ENCODE assay signal across 14 cellular contexts in the genomic region with DNA sequence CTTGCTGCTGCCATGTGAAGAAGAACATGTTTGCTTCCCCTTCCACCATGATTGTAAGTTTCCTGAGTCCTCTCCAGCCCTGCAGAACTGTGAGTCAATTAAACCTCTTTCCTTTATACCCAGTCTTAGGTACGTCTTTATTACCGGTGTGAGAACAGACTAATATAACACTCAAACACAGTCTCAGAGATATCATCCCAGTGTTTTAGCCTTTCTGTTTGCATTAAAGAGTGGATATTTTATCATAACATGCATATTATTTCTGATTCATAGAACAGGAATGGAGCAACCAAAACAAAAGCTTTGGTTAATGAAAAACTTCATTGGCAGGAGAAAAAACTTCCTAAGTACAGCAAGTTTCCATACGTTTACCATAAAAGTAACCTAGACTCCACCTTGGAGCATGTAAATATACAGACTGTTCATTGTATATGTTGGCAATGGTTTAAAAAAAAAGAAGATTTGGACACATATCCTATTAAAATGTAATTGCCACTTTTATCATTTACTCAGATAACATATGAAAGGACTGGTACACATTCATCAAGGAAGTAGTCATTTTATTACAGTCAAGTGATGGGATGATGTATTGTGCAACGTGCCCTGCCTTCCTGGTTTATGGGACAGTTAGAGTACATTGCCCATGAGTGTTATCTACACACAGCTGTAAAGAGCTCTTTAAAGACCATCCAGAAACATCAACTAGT.
A peak's percentile ranks its signal among the peaks of the same experiment; 100 is the strongest.
DNase-seq lines count a peak whose midpoint lies in the region; ATAC-seq and TF ChIP-seq lines count a peak whose summit lies in the region.
"Had no signal": no experiment of that assay in that cellular context is flagged by ENCODE, and none has a peak within 500 bp of the region (broad histone marks: within the 10 kb centered on the region; RNA-seq: fewer than 3 reads in every experiment).

No MANE protein-coding gene starts in this region.

- H3K27me3 ChIP-seq in upper lobe of right lung, result no peaks in the 10 kb centered on the region

- intact Hi-C loops in upper lobe of right lung (cut with DNase I), result no loop called here
- intact Hi-C loops in posterior vena cava (cut with DNase I), result no loop called here

- H3K4me1 ChIP-seq in upper lobe of right lung, result no peaks in the 10 kb centered on the region

- in situ Hi-C loops in KBM-7 (cut with MboI; ENCODE audit: low pct_unique_long_range_greater_than_20kb, low sequenced_read_pairs), result no loop called here

- TF ChIP-seq CTCF in foreskin fibroblast (IDR thresholded peaks at IDR 0.05; ENCODE audit: low read depth, low read length), result no peak
- no peak for TF ChIP-seq CTCF in upper lobe of right lung (IDR thresholded peaks at IDR 0.05)

- H3K4me3 ChIP-seq in foreskin fibroblast (ENCODE audit: low read depth in 1 of 2, low read length in 2 of 2) (no peak overlapping the region), upper lobe of right lung (no peak overlapping the region)

- peak; percentile 42 for ATAC-seq in upper lobe of right lung
- ATAC-seq: activated T-cell treated with anti-CD3 and anti-CD28 coated beads, Interleukin-2, amount 50 U/mL, for 72 hours had no signal

- H3K27ac ChIP-seq in upper lobe of right lung, result no peak overlapping the region

- DNase-seq in NCI-H345 (lab: John Stamatoyannopoulos, UW), result peak; percentile 10
- no peak for DNase-seq in NCI-H345 treated with DMSO at 0.1 percent for 48 hours (lab: John Stamatoyannopoulos, UW; ENCODE audit: unreplicated experiment)
- peak; percentile 64 for DNase-seq in OCI-M1 (lab: John Stamatoyannopoulos, UW)
- DNase-seq in foreskin fibroblast, result peak; percentile 71 to 86
- no peak for DNase-seq in upper lobe of right lung
- no peak for DNase-seq in KBM-7
- no peak for DNase-seq in T-helper 1 cell
- no peak for DNase-seq in posterior vena cava (ENCODE audit: low spot score)
- DNase-seq: ACHN; activated B cell treated with CpG ODN at 0.5 μM for 24 hours; activated T-cell treated with anti-CD3 and anti-CD28 coated beads, Interleukin-2, amount 50 U/mL, for 72 hours; DND-41; NCI-H774; SK-N-SH had no signal

- H3K36me3 ChIP-seq in upper lobe of right lung, result no peaks in the 10 kb centered on the region

- H3K9me3 ChIP-seq in upper lobe of right lung, result no peaks in the 10 kb centered on the region
- H3K9me3 ChIP-seq: SK-N-SH had no signal

Comparison
In these comparisons a context has a peak if more than half of its experiments do, and no peak if none do; other contexts are left out.
1. DNase-seq: peak in NCI-H345 (single experiment), OCI-M1 (single experiment) and foreskin fibroblast (2 of 2); none in NCI-H345 treated with DMSO at 0.1 percent for 48 hours (single experiment), upper lobe of right lung (single experiment), KBM-7 (single experiment), T-helper 1 cell (0 of 5) and posterior vena cava (single experiment).